37 cellular contexts compared by ENCODE assay signal in genomic region chr19:55958356-55958755, GRCh38. TPM values are rescaled to one million over a fixed set of nuclear protein-coding genes. Genes with fewer than 3 reads are reported as not detected.
DNase-seq lines count a peak whose midpoint lies in the region; ATAC-seq, FAIRE-seq and TF ChIP-seq lines count a peak whose summit lies in the region.
"Had no signal": no experiment of that assay in that cellular context is flagged by ENCODE, and none has a peak within 500 bp of the region (broad histone marks: within the 10 kb centered on the region; RNA-seq: fewer than 3 reads in every experiment).

No MANE protein-coding gene starts in this region.

- WGBS in prostate gland: 48% methylated on average over 4 of the region's 4 CpGs
- 85% methylated on average over 4 of the region's 4 CpGs for WGBS in esophagus muscularis mucosa

- H3K36me3 ChIP-seq in prostate gland (no peaks in the 10 kb centered on the region), esophagus muscularis mucosa (no peaks in the 10 kb centered on the region)
- H3K36me3 ChIP-seq: adrenal gland, brain microvascular endothelial cell, suprapubic skin had no signal

- no peak for TF ChIP-seq EP300 in esophagus muscularis mucosa (IDR thresholded peaks at IDR 0.05)

- ATAC-seq in left ventricle myocardium superior: no peak
- ATAC-seq: activated CD8-positive, alpha-beta memory T cell treated with anti-CD3 and anti-CD28 coated beads, Interleukin-2, amount 10 ng/mL, durations not matched to agents 7 days and 5 days; activated T-cell treated with anti-CD3 and anti-CD28 coated beads, Interleukin-2, amount 50 U/mL, for 72 hours; naive thymus-derived CD4-positive, alpha-beta T cell; WTC11 had no signal

- H3K27me3 ChIP-seq in prostate gland (replicated peaks; ENCODE audit: insufficient read depth): no peaks in the 10 kb centered on the region
- H3K27me3 ChIP-seq in esophagus muscularis mucosa: no peaks in the 10 kb centered on the region
- H3K27me3 ChIP-seq: adrenal gland, brain microvascular endothelial cell, suprapubic skin had no signal

- H3K4me3 ChIP-seq in prostate gland (no peak overlapping the region), esophagus muscularis mucosa (no peak overlapping the region)
- H3K4me3 ChIP-seq: adrenal gland, suprapubic skin had no signal

- H3K27ac ChIP-seq in prostate gland (peak overlapping the region in 1 of 2 donors; percentile 53), esophagus muscularis mucosa (replicated peaks in 1 of 4) (no peak overlapping the region)
- H3K27ac ChIP-seq: adrenal gland, brain microvascular endothelial cell, suprapubic skin had no signal

- no peaks in the 10 kb centered on the region for H3K9me3 ChIP-seq in prostate gland
- no peaks in the 10 kb centered on the region for H3K9me3 ChIP-seq in esophagus muscularis mucosa
- H3K9me3 ChIP-seq: adrenal gland, suprapubic skin had no signal

- intact Hi-C loops in prostate gland (cut with DNase I): no loop called here
- intact Hi-C loops in esophagus muscularis mucosa (cut with DNase I): no loop called here
- intact Hi-C loops in left ventricle myocardium superior (cut with micrococcal nuclease): no loop called here

- no peak for TF ChIP-seq POLR2A in prostate gland (IDR thresholded peaks at IDR 0.05)
- TF ChIP-seq POLR2A in esophagus muscularis mucosa (IDR thresholded peaks at IDR 0.05; ENCODE audit: low read depth): no peak

- no peaks in the 10 kb centered on the region for H3K4me1 ChIP-seq in prostate gland (replicated peaks)
- no peaks in the 10 kb centered on the region for H3K4me1 ChIP-seq in esophagus muscularis mucosa
- H3K4me1 ChIP-seq: adrenal gland, suprapubic skin had no signal

- DNase-seq in NK-92 treated with Interleukin-12 subunit alpha and Interleukin-12 subunit beta, amount 100 ng/mL, for 24 hours (lab: John Stamatoyannopoulos, UW): peak; percentile 35
- no peak for DNase-seq in NK-92 (lab: John Stamatoyannopoulos, UW; ENCODE audit: unreplicated experiment)
- DNase-seq in HT-29 (ENCODE audit: low spot score): peak; percentile 29
- peak; percentile 65 for DNase-seq in RCC 7860 (ENCODE audit: low spot score)
- peak; percentile 69 for DNase-seq in prostate gland (ENCODE audit: low spot score)
- no peak for DNase-seq in DMS153 treated with DMSO at 0.1 percent for 48 hours (lab: John Stamatoyannopoulos, UW; ENCODE audit: unreplicated experiment)
- no peak for DNase-seq in esophagus muscularis mucosa (ENCODE audit: extremely low spot score)
- no peak for DNase-seq in left ventricle myocardium superior
- DNase-seq: activated CD4-positive, alpha-beta T cell treated with anti-CD3 and anti-CD28 coated beads, Interleukin-2, amount 50 U/mL, for 1 hour; activated CD8-positive, alpha-beta memory T cell treated with anti-CD3 and anti-CD28 coated beads, Interleukin-2, amount 10 ng/mL, durations not matched to agents 7 days and 5 days; activated naive CD4-positive, alpha-beta T cell treated with anti-CD3 and anti-CD28 coated beads for 36 hours; activated T-cell treated with anti-CD3 and anti-CD28 coated beads, Interleukin-2, amount 50 U/mL, for 72 hours; adrenal gland; brain microvascular endothelial cell; CD4-positive, alpha-beta T cell; DMS 273 treated with DMSO at 0.1 percent for 48 hours; H9; hypothalamus; midbrain; naive thymus-derived CD4-positive, alpha-beta T cell; NCI-H1436; NCI-H2081 treated with DMSO at 0.1 percent for 48 hours; NCI-H226; NCI-H774; SHP77; stimulated activated naive CD4-positive, alpha-beta T cell had no signal

- TF ChIP-seq CTCF in prostate gland (IDR thresholded peaks at IDR 0.05) (no peak), esophagus muscularis mucosa (IDR thresholded peaks at IDR 0.05) (no peak)

- peak; percentile 86 for FAIRE-seq in RCC 7860 (lab: Jason Lieb, UNC)
- FAIRE-seq: A204.1, endothelial cell of umbilical vein, G401.6 had no signal

RNA-seq across cellular contexts. Expression of gene NLRP8, which starts 10.7 kb away (rescaled TPM):
- not detected in 2 replicates for total RNA-seq in HT-29 (2014; rRNA removed; shearing (Covaris generic))
- under 1 TPM; 0.05 to 0.51 TPM for total RNA-seq in prostate gland
- total RNA-seq in esophagus muscularis mucosa: not detected
- total RNA-seq in left ventricle myocardium superior: not detected
- total RNA-seq: activated CD8-positive, alpha-beta memory T cell treated with anti-CD3 and anti-CD28 coated beads, Interleukin-2, amount 10 ng/mL, durations not matched to agents 7 days and 5 days; activated naive CD4-positive, alpha-beta T cell treated with anti-CD3 and anti-CD28 coated beads for 36 hours; activated T-cell treated with anti-CD3 and anti-CD28 coated beads, Interleukin-2, amount 50 U/mL, for 72 hours; adrenal gland; CD4-positive, alpha-beta T cell; chondrocyte; endothelial cell of umbilical vein; H9; lower leg skin; MCF 10A; naive thymus-derived CD4-positive, alpha-beta T cell; OCI-LY7; progenitor cell of endocrine pancreas; suprapubic skin; urinary bladder; WTC11 had no signal

RNA-seq across cellular contexts. Expression of gene NLRP13, which starts 26.2 kb away (rescaled TPM):
- not detected in 2 replicates for total RNA-seq in HT-29 (2014; rRNA removed; shearing (Covaris generic))
- total RNA-seq in prostate gland (not detected), esophagus muscularis mucosa (not detected), left ventricle myocardium superior (not detected)
- total RNA-seq: activated CD8-positive, alpha-beta memory T cell treated with anti-CD3 and anti-CD28 coated beads, Interleukin-2, amount 10 ng/mL, durations not matched to agents 7 days and 5 days; activated naive CD4-positive, alpha-beta T cell treated with anti-CD3 and anti-CD28 coated beads for 36 hours; activated T-cell treated with anti-CD3 and anti-CD28 coated beads, Interleukin-2, amount 50 U/mL, for 72 hours; adrenal gland; CD4-positive, alpha-beta T cell; chondrocyte; endothelial cell of umbilical vein; H9; MCF 10A; naive thymus-derived CD4-positive, alpha-beta T cell; OCI-LY7; progenitor cell of endocrine pancreas; suprapubic skin; urinary bladder; WTC11 had no signal

RNA-seq across cellular contexts. Expression of gene NLRP5, which starts 28.2 kb away (rescaled TPM):
- not detected in 2 replicates for total RNA-seq in HT-29 (2014; rRNA removed; shearing (Covaris generic))
- under 1 TPM in 1 of 2 donors, not detected in 1; 0.34 TPM for total RNA-seq in prostate gland
- not detected for total RNA-seq in esophagus muscularis mucosa
- not detected for total RNA-seq in left ventricle myocardium superior
- total RNA-seq: activated CD8-positive, alpha-beta memory T cell treated with anti-CD3 and anti-CD28 coated beads, Interleukin-2, amount 10 ng/mL, durations not matched to agents 7 days and 5 days; activated naive CD4-positive, alpha-beta T cell treated with anti-CD3 and anti-CD28 coated beads for 36 hours; activated T-cell treated with anti-CD3 and anti-CD28 coated beads, Interleukin-2, amount 50 U/mL, for 72 hours; adrenal gland; CD4-positive, alpha-beta T cell; chondrocyte; endothelial cell of umbilical vein; H9; lower leg skin; MCF 10A; naive thymus-derived CD4-positive, alpha-beta T cell; OCI-LY7; progenitor cell of endocrine pancreas; suprapubic skin; urinary bladder; WTC11 had no signal

Comparison
In these comparisons a context has a peak if more than half of its experiments do, and no peak if none do; other contexts are left out.
1. DNase-seq: peak in NK-92 treated with Interleukin-12 subunit alpha and Interleukin-12 subunit beta, amount 100 ng/mL, for 24 hours (single experiment), HT-29 (single experiment), RCC 7860 (single experiment) and prostate gland (single experiment); none in NK-92 (single experiment), DMS153 treated with DMSO at 0.1 percent for 48 hours (single experiment), esophagus muscularis mucosa (single experiment) and left ventricle myocardium superior (single experiment).